In genomic region chr7:102292813-102293798, GRCh38 we compare ENCODE assay signal across 18 cellular contexts. TPM values are rescaled to one million over a fixed set of nuclear protein-coding genes. Genes with fewer than 3 reads are reported as not detected.
DNase-seq lines count a peak whose midpoint lies in the region; ATAC-seq and TF ChIP-seq lines count a peak whose summit lies in the region.
"Had no signal": no experiment of that assay in that cellular context is flagged by ENCODE, and none has a peak within 500 bp of the region (broad histone marks: within the 10 kb centered on the region; RNA-seq: fewer than 3 reads in every experiment).

No MANE protein-coding gene starts in this region.

- peaks cover 93% of the 10 kb centered on the region for H3K79me2 ChIP-seq in OCI-LY7 (ENCODE audit: insufficient read depth, low read depth, low read length)

- no peaks in the 10 kb centered on the region for H3K9me3 Mint-ChIP-seq in type B pancreatic cell
- H3K9me3 Mint-ChIP-seq: activated naive CD4-positive, alpha-beta T cell treated with anti-CD3 and anti-CD28 coated beads, Interleukin-2, amount 50 U/mL, for 24 hours; activated T-cell treated with anti-CD3 and anti-CD28 coated beads, Interleukin-2, amount 50 U/mL, for 4 hours; brain; CD4-positive, alpha-beta T cell; nephron progenitor cell had no signal

- H3K4me3 Mint-ChIP-seq in type B pancreatic cell: peak overlapping the region; percentile 22
- H3K4me3 Mint-ChIP-seq: activated naive CD4-positive, alpha-beta T cell treated with anti-CD3 and anti-CD28 coated beads, Interleukin-2, amount 50 U/mL, for 24 hours; activated T-cell treated with anti-CD3 and anti-CD28 coated beads, Interleukin-2, amount 50 U/mL, for 4 hours; nephron progenitor cell had no signal

- H3K9ac ChIP-seq in iPS-20b (ENCODE audit: low read depth, low read length): no peak overlapping the region; the same call in 1 of the 2 replicates

- TF ChIP-seq CTCF in cardiac muscle cell (IDR thresholded peaks at IDR 0.05; ENCODE audit: low read depth, low read length) (no peak), OCI-LY7 (conservative IDR thresholded peaks at IDR 0.05; ENCODE audit: low read length) (no peak), type B pancreatic cell (conservative IDR thresholded peaks at IDR 0.05) (no peak)

- H3K4me3 ChIP-seq in cardiac muscle cell (peak overlapping the region; percentile 22), OCI-LY7 (ENCODE audit: low read depth, low read length, poor library complexity, severe bottlenecking) (peak overlapping the region; percentile 95), iPS-20b (ENCODE audit: low read length) (peak overlapping the region; percentile 60; the same call in 1 of the 2 replicates)
- H3K4me3 ChIP-seq: gastroesophageal sphincter, right atrium auricular region had no signal

- H3K4me2 ChIP-seq in OCI-LY7 (ENCODE audit: low read length): peak overlapping the region; percentile 97

- no peaks in the 10 kb centered on the region for H3K9me3 ChIP-seq in cardiac muscle cell (ENCODE audit: low read depth)
- no peaks in the 10 kb centered on the region for H3K9me3 ChIP-seq in OCI-LY7 (ENCODE audit: low read length)
- H3K9me3 ChIP-seq in iPS-20b (ENCODE audit: insufficient read depth, low read depth, low read length): no peaks in the 10 kb centered on the region
- H3K9me3 ChIP-seq: gastroesophageal sphincter, right atrium auricular region had no signal

- H3K27me3 ChIP-seq in cardiac muscle cell (no peaks in the 10 kb centered on the region), iPS-20b (ENCODE audit: insufficient read depth, low read length) (peaks cover 11% of the 10 kb centered on the region; the same call in 1 of the 2 replicates)
- H3K27me3 ChIP-seq: right atrium auricular region had no signal

- peaks cover 4% of the 10 kb centered on the region; the same call in 1 of the 2 replicates for H4K20me1 ChIP-seq in OCI-LY7 (ENCODE audit: insufficient read depth, low read length)

- H3K27ac ChIP-seq in cardiac muscle cell (no peak overlapping the region), OCI-LY7 (ENCODE audit: low read depth, low read length, poor library complexity, severe bottlenecking) (peak overlapping the region; percentile 97), iPS-20b (ENCODE audit: low read length) (no peak overlapping the region)
- H3K27ac ChIP-seq: gastroesophageal sphincter, right atrium auricular region, RWPE1 had no signal

- DNase-seq in cardiac muscle cell (ENCODE audit: low read depth in 1 of 2, low spot score in 1 of 2): no peak
- DNase-seq in cardiac septum (ENCODE audit: low spot score): no peak
- DNase-seq in OCI-LY7 (ENCODE audit: low spot score): no peak
- no peak for DNase-seq in type B pancreatic cell (ENCODE audit: extremely low spot score, unreplicated experiment)
- no peak for DNase-seq in activated effector memory CD4-positive, alpha-beta T cell treated with Interleukin-2 at 50 U/mL for 16 hours
- no peak for DNase-seq in activated T-cell treated with anti-CD3 and anti-CD28 coated beads for 4 hours
- DNase-seq: activated CD4-positive, alpha-beta T cell treated with anti-CD3 and anti-CD28 coated beads, Interleukin-2, amount 50 U/mL, for 48 hours; activated T-cell treated with anti-CD3 and anti-CD28 coated beads, Interleukin-2, amount 50 U/mL, for 4 hours; CD4-positive, alpha-beta T cell; NCI-H774; nephron progenitor cell had no signal

- H2AFZ ChIP-seq in OCI-LY7 (ENCODE audit: low read length): no peak overlapping the region

- CTCF ChIA-PET in OCI-LY7 (lab: Charles Lee; ENCODE audit: unreplicated experiment): interaction anchor here (1.0 kb wide), 1 partner anchor 142 kb away, joined by 3 read pairs; no protein-coding TSS in a partner anchor

- H3K36me3 ChIP-seq in cardiac muscle cell: no peaks in the 10 kb centered on the region
- H3K36me3 ChIP-seq in OCI-LY7 (ENCODE audit: insufficient read depth, low read length): peaks cover 67% of the 10 kb centered on the region
- no peaks in the 10 kb centered on the region for H3K36me3 ChIP-seq in iPS-20b (ENCODE audit: insufficient read depth, low read depth, low read length)
- H3K36me3 ChIP-seq: gastroesophageal sphincter, right atrium auricular region had no signal

- no TSS peak for BruUV-seq in OCI-LY7 (replicated peaks; lab: Mats Ljungman, UMichigan)

- no peak overlapping the region for H3K27ac Mint-ChIP-seq in type B pancreatic cell
- H3K27ac Mint-ChIP-seq: activated naive CD4-positive, alpha-beta T cell treated with anti-CD3 and anti-CD28 coated beads, Interleukin-2, amount 50 U/mL, for 24 hours; brain; CD4-positive, alpha-beta T cell; nephron progenitor cell had no signal

- H3K27me3 Mint-ChIP-seq in type B pancreatic cell: no peaks in the 10 kb centered on the region
- H3K27me3 Mint-ChIP-seq: activated naive CD4-positive, alpha-beta T cell treated with anti-CD3 and anti-CD28 coated beads, Interleukin-2, amount 50 U/mL, for 24 hours; brain had no signal

- H3K4me1 Mint-ChIP-seq in type B pancreatic cell (ENCODE audit: unreplicated experiment): peaks cover 30% of the 10 kb centered on the region

- H3K4me1 ChIP-seq in cardiac muscle cell (ENCODE audit: low read depth) (peaks cover 10% of the 10 kb centered on the region), OCI-LY7 (ENCODE audit: insufficient read depth, low read length, poor library complexity, severe bottlenecking) (peaks cover 91% of the 10 kb centered on the region), iPS-20b (ENCODE audit: insufficient read depth, low read length) (peaks cover 8% of the 10 kb centered on the region; the same call in 1 of the 2 replicates)

- POLR2A ChIA-PET in OCI-LY7 (lab: Charles Lee): interaction anchor here (0.5 to 11.9 kb wide), 7 partner anchors 12 to 700 kb away, joined by 3 to 154 read pairs (median 3); no protein-coding TSS in a partner anchor

- H3K9me2 ChIP-seq in OCI-LY7 (ENCODE audit: insufficient read depth, low read length): no peaks in the 10 kb centered on the region

- no peak for ATAC-seq in GM19452 (IDR thresholded peaks at IDR 0.05; ENCODE audit: unreplicated experiment)
- ATAC-seq: activated T-cell treated with anti-CD3 and anti-CD28 coated beads, Interleukin-2, amount 50 U/mL, for 4 hours; gastroesophageal sphincter had no signal

- no peaks in the 10 kb centered on the region for H3K36me3 Mint-ChIP-seq in type B pancreatic cell

- intact Hi-C loops in cardiac septum (cut with DNase I): no loop called here
- intact Hi-C loops in OCI-LY7 (cut with micrococcal nuclease; ENCODE audit: unreplicated experiment): no loop called here

RNA-seq across cellular contexts. Expression of gene SH2B2, which starts 6.4 kb away (rescaled TPM):
- total RNA-seq in cardiac muscle cell: 12.7 and 17.4 TPM in 2 replicates
- 10.2 and 13.1 TPM in 2 replicates for polyA plus RNA-seq in cardiac muscle cell
- total RNA-seq in cardiac septum: 3.1 TPM
- 27.3 and 42.0 TPM in 2 replicates for total RNA-seq in OCI-LY7 (2014; rRNA removed; shearing (Covaris generic))
- 109 and 131 TPM in 2 replicates for total RNA-seq in OCI-LY7 (2022)
- total RNA-seq in type B pancreatic cell (ENCODE audit: low replicate concordance): 9.5 and 15.5 TPM in 2 replicates

Comparison
In these comparisons a context has a peak if more than half of its experiments do, and no peak if none do; other contexts are left out.
1. H3K4me3 ChIP-seq: peak in every context shown above with its lines; median percentile 95 in OCI-LY7; 60 in iPS-20b; 22 in cardiac muscle cell.